28 cellular contexts compared by ENCODE assay signal in genomic region chr5:109927639-109928038, GRCh38.
"Had no signal": no experiment of that assay in that cellular context is flagged by ENCODE, and none has a peak within 500 bp of the region (broad histone marks: within the 10 kb centered on the region; RNA-seq: fewer than 3 reads in every experiment).

No MANE protein-coding gene starts in this region.

- H3K4me3 ChIP-seq: colonic mucosa, coronary artery, dorsolateral prefrontal cortex, esophagus muscularis mucosa, esophagus squamous epithelium, gastrocnemius medialis, gastroesophageal sphincter, heart left ventricle, heart right ventricle had no signal

- H3K27me3 Mint-ChIP-seq: dendritic cell treated with granulocyte-macrophage colony-stimulating factor and Interleukin-4, amounts not matched to agents 40 ng/mL and 50 ng/mL, for 4 days had no signal

- H3K9me3 Mint-ChIP-seq: dendritic cell treated with granulocyte-macrophage colony-stimulating factor and Interleukin-4, amounts not matched to agents 40 ng/mL and 50 ng/mL, for 4 days; effector memory CD8-positive, alpha-beta T cell; endodermal cell had no signal

- H3K27ac ChIP-seq: colonic mucosa, coronary artery, dorsolateral prefrontal cortex, epithelial cell of prostate, esophagus muscularis mucosa, esophagus squamous epithelium, foreskin keratinocyte, gastrocnemius medialis, gastroesophageal sphincter, heart left ventricle, heart right ventricle had no signal

- DNase-seq: colonic mucosa; cortex of kidney; dermis blood vessel endothelial cell; dorsolateral prefrontal cortex; effector CD4-positive, alpha-beta T cell; effector CD8-positive, alpha-beta T cell; effector memory CD4-positive, alpha-beta T cell; effector memory CD8-positive, alpha-beta T cell; endodermal cell; erythroblast; esophagus squamous epithelium; foreskin fibroblast; foreskin keratinocyte; foreskin melanocyte; gastrocnemius medialis; head of caudate nucleus; heart left ventricle; heart right ventricle had no signal

- H3K4me1 ChIP-seq: colonic mucosa, esophagus squamous epithelium, foreskin keratinocyte, gastrocnemius medialis, heart left ventricle, heart right ventricle had no signal

- ATAC-seq: effector memory CD8-positive, alpha-beta T cell; esophagus mucosa; foreskin keratinocyte; gastrocnemius medialis; gastroesophageal sphincter; heart left ventricle; heart right ventricle had no signal

- H3K27ac Mint-ChIP-seq: dendritic cell treated with granulocyte-macrophage colony-stimulating factor and Interleukin-4, amounts not matched to agents 40 ng/mL and 50 ng/mL, for 4 days; effector memory CD8-positive, alpha-beta T cell; endodermal cell had no signal

- H3K9me3 ChIP-seq: colonic mucosa, esophagus muscularis mucosa, esophagus squamous epithelium, gastrocnemius medialis, gastroesophageal sphincter, heart left ventricle, heart right ventricle had no signal

- H3K4me3 Mint-ChIP-seq: dendritic cell treated with granulocyte-macrophage colony-stimulating factor and Interleukin-4, amounts not matched to agents 40 ng/mL and 50 ng/mL, for 4 days; effector memory CD8-positive, alpha-beta T cell; endodermal cell had no signal

- H3K36me3 ChIP-seq: colonic mucosa, esophagus muscularis mucosa, esophagus squamous epithelium, gastrocnemius medialis, gastroesophageal sphincter, heart left ventricle, heart right ventricle had no signal

- FAIRE-seq: colon, endometrium, endothelial cell of umbilical vein, frontal cortex had no signal

- H3K27me3 ChIP-seq: colonic mucosa, dorsolateral prefrontal cortex, esophagus muscularis mucosa, esophagus squamous epithelium, gastrocnemius medialis, gastroesophageal sphincter had no signal
